ENCODE assay signal across 7 cellular contexts in the genomic region with DNA sequence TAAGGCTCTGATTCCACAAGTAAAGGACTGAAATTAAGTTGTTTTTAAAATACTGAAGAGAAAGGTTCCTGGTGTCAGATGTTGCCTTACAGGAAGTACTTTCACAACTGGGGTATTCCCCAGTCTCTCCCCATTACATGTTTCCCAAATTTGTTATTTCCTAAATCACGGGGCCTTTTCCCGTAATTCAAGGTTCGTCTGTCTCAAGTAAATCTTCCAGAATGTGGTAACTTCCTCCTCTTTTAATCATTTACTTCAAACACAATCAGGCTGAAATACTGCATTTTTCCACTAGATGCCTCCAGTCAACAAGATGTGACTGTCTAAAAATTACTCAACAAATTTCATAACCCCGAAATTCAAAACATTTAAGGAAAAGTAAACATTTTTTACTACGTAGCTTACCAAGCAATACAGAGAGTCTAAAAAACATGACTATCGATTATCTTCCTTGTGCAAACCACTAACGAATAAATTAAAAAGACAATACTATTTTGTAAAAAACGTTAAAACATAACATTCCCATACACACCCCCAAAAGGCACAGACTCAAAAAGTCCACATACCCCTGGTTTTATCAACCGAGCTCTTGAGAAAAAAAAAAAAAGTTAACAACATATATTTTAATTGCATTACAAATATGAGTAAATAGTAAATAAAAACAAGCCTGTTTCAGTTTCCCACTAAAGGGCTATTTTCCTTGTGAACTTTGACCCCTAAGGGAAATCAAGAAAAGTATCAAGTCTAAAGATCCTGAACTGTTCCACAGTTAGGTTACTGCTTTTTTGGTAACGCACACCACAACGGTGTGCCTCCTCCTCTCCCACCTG. TPM values are rescaled to one million over a fixed set of nuclear protein-coding genes. Genes with fewer than 3 reads are reported as not detected.
DNase-seq lines count a peak whose midpoint lies in the region; ATAC-seq, FAIRE-seq and TF ChIP-seq lines count a peak whose summit lies in the region.

No MANE protein-coding gene starts in this region.

- H4K20me1 ChIP-seq in PC-9 (ENCODE audit: insufficient read depth) (no peaks in the 10 kb centered on the region), HepG2 (ENCODE audit: insufficient read depth, low read length) (peaks cover 10% of the 10 kb centered on the region)

- in situ Hi-C loops in HepG2 (cut with HindIII; ENCODE audit: extremely low pct_ligation_motif_present, low pct_unique_long_range_greater_than_20kb): loop anchor here (5.0 to 10.0 kb wide), 4 partner anchors 36 to 283 kb away; a partner anchor contains a TSS

- H3K4me3 ChIP-seq in PC-9: peak overlapping the region; percentile 97; the same call in 1 of the 2 replicates
- H3K4me3 ChIP-seq in HepG2 (replicated peaks in 1 of 3; ENCODE audit: insufficient read depth in 1 of 3, low read depth in 2 of 3, low read length in 3 of 3): peak overlapping the region; percentile 75 to 97 (median 90)

- no peaks in the 10 kb centered on the region for H3K9me2 ChIP-seq in PC-9 (ENCODE audit: insufficient read depth)

- TF ChIP-seq EP300 in HepG2 (IDR thresholded peaks at IDR 0.05; ENCODE audit: low read depth in 2 of 2, low read length in 2 of 2) (peak in 1 of 2 experiments; percentile 81; a peak in 1 of 4 replicates), HepG2 (CRISPR knock-in tag; IDR thresholded peaks at IDR 0.05; ENCODE audit: borderline replicate concordance) (peak; percentile 82)

- intact Hi-C loops in PC-9 (cut with micrococcal nuclease; ENCODE audit: unreplicated experiment) (loop anchor here (2.0 to 10.0 kb wide), 3 partner anchors 161 to 763 kb away; no protein-coding TSS in a partner anchor), HepG2 (cut with micrococcal nuclease; ENCODE audit: unreplicated experiment) (loop anchor here (1.0 kb wide), 2 partner anchors 29 to 99 kb away; a partner anchor contains a TSS)

- FAIRE-seq in HepG2 (lab: Jason Lieb, UNC): peak; percentile 66

- 0 out of 4 replicates have a peak, but pooled peaks of 1 of the 2 experiments have one; percentile 22 for TF ChIP-seq POLR2A in HepG2 (IDR thresholded peaks at IDR 0.05; ENCODE audit: insufficient read depth in 1 of 2, low read depth in 2 of 2, low read length in 2 of 2)

- TF ChIP-seq RAD21 in HepG2 (CRISPR knock-in tag; IDR thresholded peaks at IDR 0.05): peak; percentile 78

- H3K79me2 ChIP-seq in PC-9 (ENCODE audit: low read depth) (peaks cover 20% of the 10 kb centered on the region), HepG2 (ENCODE audit: insufficient read depth, low read length) (peaks cover 63% of the 10 kb centered on the region)

- TF ChIP-seq CTCF in PC-9 (conservative IDR thresholded peaks at IDR 0.05) (peak; percentile 82), HepG2 (CRISPR knock-in tag; IDR thresholded peaks at IDR 0.05) (peak; percentile 81)

- H3K9me3 ChIP-seq in PC-9 (ENCODE audit: insufficient read depth, low read depth): no peaks in the 10 kb centered on the region
- H3K9me3 ChIP-seq in HepG2 (ENCODE audit: low read length): no peaks in the 10 kb centered on the region

- H3K27ac ChIP-seq in PC-9: peak overlapping the region; percentile 42; the same call in 1 of the 2 replicates
- peak overlapping the region; percentile 94 for H3K27ac ChIP-seq in HepG2 (ENCODE audit: extremely low read length, insufficient read depth, low read length)

- POLR2A ChIA-PET in PC-9 (lab: Charles Lee; ENCODE audit: unreplicated experiment): interaction anchor here (0.7 kb wide), 1 partner anchor 292 kb away, joined by 10 read pairs; no protein-coding TSS in a partner anchor
- POLR2A ChIA-PET in HepG2 (lab: Yijun Ruan, JAX): interaction anchor here (1.0 to 5.9 kb wide), 12 partner anchors 9 to 288 kb away, joined by 3 to 144 read pairs (median 6); a partner anchor contains a TSS

- H3K27me3 ChIP-seq in PC-9 (ENCODE audit: insufficient read depth, low read depth) (no peaks in the 10 kb centered on the region), HepG2 (ENCODE audit: control insufficient read depth in 1 of 2, insufficient read depth in 2 of 2, low read length in 2 of 2) (no peaks in the 10 kb centered on the region; a peak in 1 of 5 replicates)

- ATAC-seq in HG03378 (IDR thresholded peaks at IDR 0.05; ENCODE audit: unreplicated experiment) (peak; percentile 34), HepG2 (no peak), GM21381 (IDR thresholded peaks at IDR 0.05; ENCODE audit: unreplicated experiment) (no peak)

- WGBS in HepG2 (ENCODE audit: low lambda C conversion rate): under 1% methylated on average over 11 of the region's 11 CpGs

- H3K9ac ChIP-seq in HepG2 (ENCODE audit: insufficient read depth, low read depth, low read length): peak overlapping the region; percentile 92

- H3K36me3 ChIP-seq in PC-9 (ENCODE audit: low read depth) (0 out of 2 replicates have a peak, but pooled peaks cover 6% of the 10 kb centered on the region), HepG2 (replicated peaks in 1 of 2; ENCODE audit: control insufficient read depth in 1 of 2, insufficient read depth in 2 of 2, low read length in 2 of 2) (peaks cover 11 to 30% of the 10 kb centered on the region in 2 experiments)

- H2AFZ ChIP-seq in PC-9 (peak overlapping the region; percentile 74), HepG2 (ENCODE audit: low read length) (no peak overlapping the region)

- BruUV-seq in PC-9 (replicated peaks; lab: Mats Ljungman, UMichigan) (no TSS peak), HepG2 (replicated peaks; lab: Mats Ljungman, UMichigan) (no TSS peak)

- 0 out of 2 replicates have a peak, but pooled peaks cover 14% of the 10 kb centered on the region for H3F3A ChIP-seq in PC-9 (ENCODE audit: insufficient read depth, low read depth)

- peaks cover 23% of the 10 kb centered on the region for H3K4me1 ChIP-seq in PC-9 (replicated peaks; ENCODE audit: insufficient read depth)
- H3K4me1 ChIP-seq in HepG2 (ENCODE audit: insufficient read depth, low read length): peaks cover 62% of the 10 kb centered on the region

- peak overlapping the region; percentile 99 for H3K4me2 ChIP-seq in PC-9
- H3K4me2 ChIP-seq in HepG2 (ENCODE audit: low read depth, low read length): peak overlapping the region; percentile 84

- CTCF ChIA-PET in PC-9 (lab: Charles Lee) (interaction anchor here (0.7 to 0.8 kb wide), 2 partner anchors 37 to 160 kb away, joined by 3 to 4 read pairs; no protein-coding TSS in a partner anchor), HepG2 (lab: Yijun Ruan, JAX; ENCODE audit: low intra/inter-chr PET ratio, low total read pairs) (interaction anchor here (0.6 kb wide), 1 partner anchor 692 kb away, joined by 3 read pairs; no protein-coding TSS in a partner anchor)

- DNase-seq in EL (peak; percentile 83), PC-9 (peak in 1 of 2 experiments; percentile 77), cerebellar cortex (ENCODE audit: low spot score) (peak; percentile 72), HepG2 (ENCODE audit: low spot score) (peak; percentile 93), superior temporal gyrus (ENCODE audit: extremely low spot score) (peak; percentile 89)

RNA-seq across cellular contexts. Expression of a gene that starts 1.7 kb away (rescaled TPM):
- total RNA-seq in PC-9 (2021) (49.6 and 63.3 TPM in 2 replicates), HepG2 (2016; rRNA removed; fragmentation: Illumina TruSeq; extraction: Trizol) (304 and 480 TPM in 2 replicates)
- total RNA-seq in HepG2 (2016; cell fraction: cytosol; rRNA removed; fragmentation: Illumina TruSeq; extraction: Trizol; ENCODE audit: low read depth): 45.4 and 49.6 TPM in 2 replicates
- total RNA-seq in HepG2 (2016; cell fraction: insoluble cytoplasmic fraction; rRNA removed; fragmentation: Illumina TruSeq; extraction: Trizol): 318 and 477 TPM in 2 replicates
- total RNA-seq in HepG2 (2016; cell fraction: membrane; rRNA removed; fragmentation: Illumina TruSeq; extraction: Trizol): 107 and 113 TPM in 2 replicates
- 139 and 147 TPM in 2 replicates for total RNA-seq in HepG2 (2016; cell fraction: nucleus; rRNA removed; fragmentation: Illumina TruSeq; extraction: Trizol)
- 309 and 347 TPM in 2 replicates for polyA plus RNA-seq in HepG2 (2011; rRNA removed)
- polyA plus RNA-seq in HepG2 (2011; cell fraction: cytosol; rRNA removed): 344 and 402 TPM in 2 replicates
- 137 and 170 TPM in 2 replicates for polyA plus RNA-seq in HepG2 (2011; cell fraction: nucleus; rRNA removed)
- polyA plus RNA-seq in HepG2 (2012): 224 and 410 TPM in 2 replicates
- 49.9 and 50.9 TPM in 2 replicates for polyA plus RNA-seq in HepG2 (2016; cell fraction: cytosol; fragmentation: Illumina TruSeq; extraction: Trizol; ENCODE audit: low read depth)
- 348 and 371 TPM in 2 replicates for polyA plus RNA-seq in HepG2 (2016; cell fraction: insoluble cytoplasmic fraction; fragmentation: Illumina TruSeq; extraction: Trizol; ENCODE audit: low read depth)
- polyA plus RNA-seq in HepG2 (2016; cell fraction: membrane; fragmentation: Illumina TruSeq; extraction: Trizol; ENCODE audit: low read depth): 68.6 and 72.0 TPM in 2 replicates
- polyA plus RNA-seq in HepG2 (2016; cell fraction: nucleus; fragmentation: Illumina TruSeq; extraction: Trizol; ENCODE audit: insufficient read depth, low read depth): 136 and 146 TPM in 2 replicates
- polyA minus RNA-seq in HepG2 (2011; rRNA and poly(A)+ RNA removed; ENCODE audit: low replicate concordance): 155 and 334 TPM in 2 replicates
- 233 and 325 TPM in 2 replicates for polyA minus RNA-seq in HepG2 (2011; cell fraction: cytosol; rRNA and poly(A)+ RNA removed)
- polyA minus RNA-seq in HepG2 (2011; cell fraction: nucleus; rRNA and poly(A)+ RNA removed): 105 and 146 TPM in 2 replicates

RNA-seq across cellular contexts. Expression of a gene that starts 36.0 kb away (rescaled TPM):
- total RNA-seq in PC-9 (2021): 44.7 and 46.5 TPM in 2 replicates
- 167 and 203 TPM in 2 replicates for total RNA-seq in HepG2 (2016; rRNA removed; fragmentation: Illumina TruSeq; extraction: Trizol)
- total RNA-seq in HepG2 (2016; cell fraction: cytosol; rRNA removed; fragmentation: Illumina TruSeq; extraction: Trizol; ENCODE audit: low read depth): 67.7 and 76.4 TPM in 2 replicates
- 167 and 194 TPM in 2 replicates for total RNA-seq in HepG2 (2016; cell fraction: insoluble cytoplasmic fraction; rRNA removed; fragmentation: Illumina TruSeq; extraction: Trizol)
- 157 and 172 TPM in 2 replicates for total RNA-seq in HepG2 (2016; cell fraction: membrane; rRNA removed; fragmentation: Illumina TruSeq; extraction: Trizol)
- 123 and 137 TPM in 2 replicates for total RNA-seq in HepG2 (2016; cell fraction: nucleus; rRNA removed; fragmentation: Illumina TruSeq; extraction: Trizol)
- 29.4 and 31.6 TPM in 2 replicates for polyA plus RNA-seq in HepG2 (2011; rRNA removed)
- polyA plus RNA-seq in HepG2 (2011; cell fraction: cytosol; rRNA removed): 14.5 and 23.5 TPM in 2 replicates
- 34.9 and 43.6 TPM in 2 replicates for polyA plus RNA-seq in HepG2 (2011; cell fraction: nucleus; rRNA removed)
- polyA plus RNA-seq in HepG2 (2012): 82.9 and 92.4 TPM in 2 replicates
- polyA plus RNA-seq in HepG2 (2016; cell fraction: cytosol; fragmentation: Illumina TruSeq; extraction: Trizol; ENCODE audit: low read depth): 82.6 and 108 TPM in 2 replicates
- polyA plus RNA-seq in HepG2 (2016; cell fraction: insoluble cytoplasmic fraction; fragmentation: Illumina TruSeq; extraction: Trizol; ENCODE audit: low read depth): 194 and 196 TPM in 2 replicates
- polyA plus RNA-seq in HepG2 (2016; cell fraction: membrane; fragmentation: Illumina TruSeq; extraction: Trizol; ENCODE audit: low read depth): 129 and 154 TPM in 2 replicates
- 169 and 179 TPM in 2 replicates for polyA plus RNA-seq in HepG2 (2016; cell fraction: nucleus; fragmentation: Illumina TruSeq; extraction: Trizol; ENCODE audit: insufficient read depth, low read depth)
- 21.5 and 32.6 TPM in 2 replicates for polyA minus RNA-seq in HepG2 (2011; rRNA and poly(A)+ RNA removed; ENCODE audit: low replicate concordance)
- polyA minus RNA-seq in HepG2 (2011; cell fraction: cytosol; rRNA and poly(A)+ RNA removed): 22.7 and 30.4 TPM in 2 replicates
- 131 and 155 TPM in 2 replicates for polyA minus RNA-seq in HepG2 (2011; cell fraction: nucleus; rRNA and poly(A)+ RNA removed)
